ENCODE assay signal across 1 cellular context in the genomic region with DNA sequence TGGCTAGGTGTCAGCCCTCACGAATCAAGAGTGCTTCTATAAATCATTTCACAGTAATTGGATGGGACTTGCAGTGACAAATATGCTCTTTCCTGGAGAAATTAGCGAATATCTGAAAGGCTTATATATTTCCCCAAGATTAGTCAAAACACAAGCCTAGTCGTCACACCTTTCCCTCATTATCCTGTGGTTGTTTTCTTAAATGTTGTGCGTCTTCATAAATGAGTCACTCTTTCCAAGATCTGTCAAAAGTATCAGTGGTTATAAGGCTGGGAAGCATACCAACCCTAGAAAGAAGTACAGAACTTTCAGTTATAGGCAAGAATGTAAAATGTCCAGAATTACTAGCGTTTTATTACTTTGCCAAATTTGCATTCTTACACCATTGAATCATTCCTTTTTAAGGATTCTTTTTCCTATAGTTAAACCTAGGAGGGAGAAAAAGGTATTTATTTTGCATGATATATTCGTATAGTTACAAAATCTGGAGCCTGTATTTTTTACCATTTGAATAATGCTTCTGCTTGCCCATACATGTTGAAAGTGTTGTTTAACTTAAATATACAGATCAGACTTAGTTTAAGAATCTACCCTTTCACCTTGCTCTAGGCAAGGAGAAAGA.
TF ChIP-seq lines count a peak whose summit lies in the region.

No MANE protein-coding gene starts in this region.

TF ChIP-seq in SK-N-SH, 30 proteins besides CTCF, POLR2A, EP300 and RAD21 (continued from another document):
- TF ChIP-seq, protein P1, sequence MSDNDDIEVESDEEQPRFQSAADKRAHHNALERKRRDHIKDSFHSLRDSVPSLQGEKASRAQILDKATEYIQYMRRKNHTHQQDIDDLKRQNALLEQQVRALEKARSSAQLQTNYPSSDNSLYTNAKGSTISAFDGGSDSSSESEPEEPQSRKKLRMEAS (IDR thresholded peaks at IDR 0.05; ENCODE audit: low read depth) = peak; percentile 36; the same call in 1 of the 2 replicates
- TF ChIP-seq CHD2 (IDR thresholded peaks at IDR 0.05; ENCODE audit: low read length, partially characterized antibody) (no peak), GABPA (IDR thresholded peaks at IDR 0.05; ENCODE audit: low read depth) (no peak), SMC3 (IDR thresholded peaks at IDR 0.05; ENCODE audit: low read depth, low read length) (no peak), JUND (IDR thresholded peaks at IDR 0.05) (peak; percentile 94), MXI1 (IDR thresholded peaks at IDR 0.05; ENCODE audit: low read depth, low read length) (no peak), NFIC (IDR thresholded peaks at IDR 0.05; ENCODE audit: borderline replicate concordance) (peak; percentile 82), FOXJ3 (CRISPR knock-in tag; IDR thresholded peaks at IDR 0.05) (no peak), RFX5 (IDR thresholded peaks at IDR 0.05; ENCODE audit: low read length) (no peak), TEAD4 (IDR thresholded peaks at IDR 0.05; ENCODE audit: borderline replicate concordance, insufficient read depth) (peak; percentile 77; the same call in 1 of the 2 replicates), POLR2AphosphoS5 (IDR thresholded peaks at IDR 0.05; ENCODE audit: low read depth, low read length) (peak; percentile 57; the same call in 1 of the 2 replicates), EZH2phosphoT487 (IDR thresholded peaks at IDR 0.05; ENCODE audit: borderline replicate concordance, low read depth) (no peak), FOXM1 (IDR thresholded peaks at IDR 0.05; ENCODE audit: low read depth) (no peak), GATA2 (CRISPR knock-in tag; IDR thresholded peaks at IDR 0.05) (no peak), NRF1 (IDR thresholded peaks at IDR 0.05; ENCODE audit: low read depth, low read length) (no peak), RCOR1 (IDR thresholded peaks at IDR 0.05; ENCODE audit: low read length) (no peak)
- TF ChIP-seq, protein P2, sequence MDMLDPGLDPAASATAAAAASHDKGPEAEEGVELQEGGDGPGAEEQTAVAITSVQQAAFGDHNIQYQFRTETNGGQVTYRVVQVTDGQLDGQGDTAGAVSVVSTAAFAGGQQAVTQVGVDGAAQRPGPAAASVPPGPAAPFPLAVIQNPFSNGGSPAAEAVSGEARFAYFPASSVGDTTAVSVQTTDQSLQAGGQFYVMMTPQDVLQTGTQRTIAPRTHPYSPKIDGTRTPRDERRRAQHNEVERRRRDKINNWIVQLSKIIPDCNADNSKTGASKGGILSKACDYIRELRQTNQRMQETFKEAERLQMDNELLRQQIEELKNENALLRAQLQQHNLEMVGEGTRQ (IDR thresholded peaks at IDR 0.05; ENCODE audit: borderline replicate concordance, low read depth, low read length) = no peak
- TF ChIP-seq, protein P3, sequence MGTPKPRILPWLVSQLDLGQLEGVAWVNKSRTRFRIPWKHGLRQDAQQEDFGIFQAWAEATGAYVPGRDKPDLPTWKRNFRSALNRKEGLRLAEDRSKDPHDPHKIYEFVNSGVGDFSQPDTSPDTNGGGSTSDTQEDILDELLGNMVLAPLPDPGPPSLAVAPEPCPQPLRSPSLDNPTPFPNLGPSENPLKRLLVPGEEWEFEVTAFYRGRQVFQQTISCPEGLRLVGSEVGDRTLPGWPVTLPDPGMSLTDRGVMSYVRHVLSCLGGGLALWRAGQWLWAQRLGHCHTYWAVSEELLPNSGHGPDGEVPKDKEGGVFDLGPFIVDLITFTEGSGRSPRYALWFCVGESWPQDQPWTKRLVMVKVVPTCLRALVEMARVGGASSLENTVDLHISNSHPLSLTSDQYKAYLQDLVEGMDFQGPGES (IDR thresholded peaks at IDR 0.05; ENCODE audit: low read depth, low read length) = no peak
- TF ChIP-seq, protein P4, sequence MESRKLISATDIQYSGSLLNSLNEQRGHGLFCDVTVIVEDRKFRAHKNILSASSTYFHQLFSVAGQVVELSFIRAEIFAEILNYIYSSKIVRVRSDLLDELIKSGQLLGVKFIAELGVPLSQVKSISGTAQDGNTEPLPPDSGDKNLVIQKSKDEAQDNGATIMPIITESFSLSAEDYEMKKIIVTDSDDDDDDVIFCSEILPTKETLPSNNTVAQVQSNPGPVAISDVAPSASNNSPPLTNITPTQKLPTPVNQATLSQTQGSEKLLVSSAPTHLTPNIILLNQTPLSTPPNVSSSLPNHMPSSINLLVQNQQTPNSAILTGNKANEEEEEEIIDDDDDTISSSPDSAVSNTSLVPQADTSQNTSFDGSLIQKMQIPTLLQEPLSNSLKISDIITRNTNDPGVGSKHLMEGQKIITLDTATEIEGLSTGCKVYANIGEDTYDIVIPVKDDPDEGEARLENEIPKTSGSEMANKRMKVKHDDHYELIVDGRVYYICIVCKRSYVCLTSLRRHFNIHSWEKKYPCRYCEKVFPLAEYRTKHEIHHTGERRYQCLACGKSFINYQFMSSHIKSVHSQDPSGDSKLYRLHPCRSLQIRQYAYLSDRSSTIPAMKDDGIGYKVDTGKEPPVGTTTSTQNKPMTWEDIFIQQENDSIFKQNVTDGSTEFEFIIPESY (IDR thresholded peaks at IDR 0.05; ENCODE audit: borderline replicate concordance, low read depth) = no peak
- TF ChIP-seq, protein P5, sequence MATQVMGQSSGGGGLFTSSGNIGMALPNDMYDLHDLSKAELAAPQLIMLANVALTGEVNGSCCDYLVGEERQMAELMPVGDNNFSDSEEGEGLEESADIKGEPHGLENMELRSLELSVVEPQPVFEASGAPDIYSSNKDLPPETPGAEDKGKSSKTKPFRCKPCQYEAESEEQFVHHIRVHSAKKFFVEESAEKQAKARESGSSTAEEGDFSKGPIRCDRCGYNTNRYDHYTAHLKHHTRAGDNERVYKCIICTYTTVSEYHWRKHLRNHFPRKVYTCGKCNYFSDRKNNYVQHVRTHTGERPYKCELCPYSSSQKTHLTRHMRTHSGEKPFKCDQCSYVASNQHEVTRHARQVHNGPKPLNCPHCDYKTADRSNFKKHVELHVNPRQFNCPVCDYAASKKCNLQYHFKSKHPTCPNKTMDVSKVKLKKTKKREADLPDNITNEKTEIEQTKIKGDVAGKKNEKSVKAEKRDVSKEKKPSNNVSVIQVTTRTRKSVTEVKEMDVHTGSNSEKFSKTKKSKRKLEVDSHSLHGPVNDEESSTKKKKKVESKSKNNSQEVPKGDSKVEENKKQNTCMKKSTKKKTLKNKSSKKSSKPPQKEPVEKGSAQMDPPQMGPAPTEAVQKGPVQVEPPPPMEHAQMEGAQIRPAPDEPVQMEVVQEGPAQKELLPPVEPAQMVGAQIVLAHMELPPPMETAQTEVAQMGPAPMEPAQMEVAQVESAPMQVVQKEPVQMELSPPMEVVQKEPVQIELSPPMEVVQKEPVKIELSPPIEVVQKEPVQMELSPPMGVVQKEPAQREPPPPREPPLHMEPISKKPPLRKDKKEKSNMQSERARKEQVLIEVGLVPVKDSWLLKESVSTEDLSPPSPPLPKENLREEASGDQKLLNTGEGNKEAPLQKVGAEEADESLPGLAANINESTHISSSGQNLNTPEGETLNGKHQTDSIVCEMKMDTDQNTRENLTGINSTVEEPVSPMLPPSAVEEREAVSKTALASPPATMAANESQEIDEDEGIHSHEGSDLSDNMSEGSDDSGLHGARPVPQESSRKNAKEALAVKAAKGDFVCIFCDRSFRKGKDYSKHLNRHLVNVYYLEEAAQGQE (IDR thresholded peaks at IDR 0.05; ENCODE audit: low read depth, low read length) = no peak
